In the genomic region with DNA sequence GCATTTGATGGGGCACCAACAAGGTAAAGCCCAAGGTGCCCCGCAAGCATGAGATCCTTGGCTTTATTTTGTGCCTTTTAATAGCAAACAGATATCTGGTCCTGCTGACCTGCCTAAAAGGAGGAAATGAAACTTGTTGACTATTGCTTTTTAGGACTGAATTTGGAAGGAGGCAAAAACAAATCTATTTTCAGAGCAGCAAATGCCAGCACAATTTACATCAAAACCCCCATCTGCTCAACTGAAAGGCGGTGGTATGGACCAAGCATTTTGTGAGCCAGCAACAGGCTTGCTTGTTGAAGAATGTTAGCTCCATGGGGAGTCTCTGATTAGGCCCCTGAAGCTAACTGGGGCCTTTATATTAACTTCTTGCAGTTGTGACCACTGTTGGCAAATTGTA, we compare ENCODE assay signal across 12 cellular contexts.
DNase-seq lines count a peak whose midpoint lies in the region; ATAC-seq, FAIRE-seq and TF ChIP-seq lines count a peak whose summit lies in the region.
"Had no signal": no experiment of that assay in that cellular context is flagged by ENCODE, and none has a peak within 500 bp of the region (broad histone marks: within the 10 kb centered on the region; RNA-seq: fewer than 3 reads in every experiment).

No MANE protein-coding gene starts in this region.

- H3K4me1 ChIP-seq in BLaER1 (peaks cover 42% of the 10 kb centered on the region), Loucy (ENCODE audit: insufficient read depth, low read length, poor library complexity, severe bottlenecking) (peaks cover 44% of the 10 kb centered on the region), colonic mucosa (no peaks in the 10 kb centered on the region)

- intact Hi-C loops in colonic mucosa (cut with DNase I): no loop called here

- no peaks in the 10 kb centered on the region for H4K20me1 ChIP-seq in BLaER1
- no peaks in the 10 kb centered on the region for H4K20me1 ChIP-seq in Loucy (ENCODE audit: insufficient read depth, low read length, poor library complexity, severe bottlenecking)

- no peaks in the 10 kb centered on the region for H3K9me2 ChIP-seq in Loucy (replicated peaks; ENCODE audit: low read depth, low read length)

- H3K9ac ChIP-seq in BLaER1 (no peak overlapping the region), Loucy (ENCODE audit: low read depth, low read length, poor library complexity, severe bottlenecking) (peak overlapping the region; percentile 55), colonic mucosa (ENCODE audit: low read depth in 2 of 2, low read length in 2 of 2) (no peak overlapping the region)

- H3K9me3 ChIP-seq in BLaER1 (no peaks in the 10 kb centered on the region), Loucy (ENCODE audit: insufficient read depth, low read depth, low read length) (no peaks in the 10 kb centered on the region), colonic mucosa (no peaks in the 10 kb centered on the region)

- H3K4me3 ChIP-seq in BLaER1: no peak overlapping the region
- H3K4me3 ChIP-seq in Loucy (ENCODE audit: low read length, poor library complexity, severe bottlenecking): peak overlapping the region; percentile 61
- H3K4me3 ChIP-seq in colonic mucosa: no peak overlapping the region

- FAIRE-seq in frontal cortex (lab: Jason Lieb, UNC): no peak
- FAIRE-seq: H54 had no signal

- ATAC-seq in GM19324 (IDR thresholded peaks at IDR 0.05; ENCODE audit: low FRiP score, unreplicated experiment): peak; percentile 54
- ATAC-seq in HG02852 (IDR thresholded peaks at IDR 0.05; ENCODE audit: unreplicated experiment): peak; percentile 45
- ATAC-seq: activated T-cell treated with anti-CD3 and anti-CD28 coated beads, Interleukin-2, amount 50 U/mL, for 4 hours had no signal

- H2AFZ ChIP-seq in Loucy (ENCODE audit: low read length): peak overlapping the region; percentile 11; the same call in 1 of the 2 replicates

- DNase-seq in NCI-H1048 (lab: John Stamatoyannopoulos, UW): no peak
- no peak for DNase-seq in frontal cortex (ENCODE audit: low spot score in 2 of 2)
- DNase-seq in NCI-H187 (lab: John Stamatoyannopoulos, UW): no peak
- no peak for DNase-seq in colonic mucosa
- DNase-seq: activated T-cell treated with anti-CD3 and anti-CD28 coated beads, Interleukin-2, amount 50 U/mL, for 4 hours; AML-193; NCI-H146 had no signal

- H3K79me2 ChIP-seq in Loucy (ENCODE audit: insufficient read depth, low read length): no peaks in the 10 kb centered on the region

- no peaks in the 10 kb centered on the region for H3F3A ChIP-seq in Loucy (ENCODE audit: low read depth)

- H3K36me3 ChIP-seq in BLaER1: no peaks in the 10 kb centered on the region
- H3K36me3 ChIP-seq in Loucy (ENCODE audit: insufficient read depth, low read length): no peaks in the 10 kb centered on the region
- H3K36me3 ChIP-seq in colonic mucosa: no peaks in the 10 kb centered on the region

- peak overlapping the region; percentile 69 for H3K4me2 ChIP-seq in BLaER1
- peak overlapping the region; percentile 72 for H3K4me2 ChIP-seq in Loucy (ENCODE audit: low read depth, low read length, poor library complexity, severe bottlenecking)

- no peaks in the 10 kb centered on the region for H3K27me3 ChIP-seq in BLaER1
- no peaks in the 10 kb centered on the region for H3K27me3 ChIP-seq in Loucy (ENCODE audit: insufficient read depth, low read length, poor library complexity, severe bottlenecking)
- H3K27me3 ChIP-seq in colonic mucosa: no peaks in the 10 kb centered on the region

- TF ChIP-seq CTCF in Loucy (conservative IDR thresholded peaks at IDR 0.05; ENCODE audit: low read length) (no peak), colonic mucosa (IDR thresholded peaks at IDR 0.05) (no peak)

- H3K27ac ChIP-seq in BLaER1: peak overlapping the region; percentile 11; the same call in 1 of the 2 replicates
- H3K27ac ChIP-seq in colonic mucosa: no peak overlapping the region
